20 cellular contexts compared by ENCODE assay signal in genomic region chr3:5302661-5303060, GRCh38.
"Had no signal": no experiment of that assay in that cellular context is flagged by ENCODE, and none has a peak within 500 bp of the region (broad histone marks: within the 10 kb centered on the region; RNA-seq: fewer than 3 reads in every experiment).

No MANE protein-coding gene starts in this region.

- DNase-seq: Karpas-422, KG1, MG63, NCI-H1092, NCI-H1105 treated with DMSO at 0.1 percent for 48 hours, NCI-H1417 treated with DMSO at 0.1 percent for 48 hours, NCI-H146, NCI-H1694 treated with DMSO at 0.1 percent for 48 hours, NCI-H1930, NCI-H2081, NCI-H2107, NCI-H2227 treated with DMSO at 0.1 percent for 48 hours, NCI-H524, NCI-H526 treated with DMSO at 0.1 percent for 48 hours, NCI-H774, SHP77 treated with DMSO at 0.1 percent for 48 hours, SJCRH30, SW 1271 had no signal

- H3K27me3 ChIP-seq: MG63, SJCRH30 had no signal

- ATAC-seq: Panc1 had no signal

- H3K4me3 ChIP-seq: MG63, SJCRH30 had no signal

- H3K4me1 ChIP-seq: SJCRH30 had no signal

- H3K27ac ChIP-seq: RWPE1, SJCRH30 had no signal

- H3K9me3 ChIP-seq: MG63, SJCRH30 had no signal

- H3K36me3 ChIP-seq: MG63, SJCRH30 had no signal
